Comparison of ENCODE assay signal across 9 cellular contexts in genomic region chr3:179037361-179037760, GRCh38.
A peak's percentile ranks its signal among the peaks of the same experiment; 100 is the strongest.
DNase-seq lines count a peak whose midpoint lies in the region; ATAC-seq and TF ChIP-seq lines count a peak whose summit lies in the region.
"Had no signal": no experiment of that assay in that cellular context is flagged by ENCODE, and none has a peak within 500 bp of the region (broad histone marks: within the 10 kb centered on the region; RNA-seq: fewer than 3 reads in every experiment).

No MANE protein-coding gene starts in this region.

- no peak overlapping the region for H3K4me3 ChIP-seq in RWPE2 (ENCODE audit: severe bottlenecking)

- H3K27ac ChIP-seq in RWPE2 (ENCODE audit: poor library complexity, severe bottlenecking): peak overlapping the region; percentile 50

- no peaks in the 10 kb centered on the region for H3K9me3 Mint-ChIP-seq in activated naive CD4-positive, alpha-beta T cell treated with anti-CD3 and anti-CD28 coated beads, Interleukin-2, amount 50 U/mL, for 24 hours

- H3K36me3 ChIP-seq in RWPE2 (ENCODE audit: low read depth): no peaks in the 10 kb centered on the region

- DNase-seq in AG08396 (ENCODE audit: low spot score) (peak; percentile 76), RWPE2 (ENCODE audit: low spot score) (peak; percentile 77), hepatic stellate cell (ENCODE audit: low spot score) (peak; percentile 84), NCI-H2227 treated with DMSO at 0.1 percent for 48 hours (lab: John Stamatoyannopoulos, UW) (no peak)
- DNase-seq in stimulated activated CD4-positive, alpha-beta T cell treated with anti-CD3 and anti-CD28 coated beads, Interleukin-4, amount 100 ng/mL, for 48 hours (ENCODE audit: low read depth in 2 of 2): peak; percentile 52 to 53
- DNase-seq: stimulated activated naive B cell treated with anti-CD40 and anti-IgM and Interleukin-4, amounts not matched to agents 10 μg/mL and 1 μg/mL and 100 μg/mL, for 72 hours had no signal

- no peak for TF ChIP-seq CTCF in RWPE2 (IDR thresholded peaks at IDR 0.05; ENCODE audit: poor library complexity, severe bottlenecking)

- H3K4me3 Mint-ChIP-seq in activated naive CD4-positive, alpha-beta T cell treated with anti-CD3 and anti-CD28 coated beads, Interleukin-2, amount 50 U/mL, for 24 hours: peak overlapping the region; percentile 53

- no peaks in the 10 kb centered on the region for H3K27me3 ChIP-seq in RWPE2 (ENCODE audit: insufficient read depth, poor library complexity, severe bottlenecking)

- peaks cover 11% of the 10 kb centered on the region for H3K4me1 ChIP-seq in RWPE2 (ENCODE audit: insufficient read depth, poor library complexity, severe bottlenecking)

- H3K27ac Mint-ChIP-seq in activated naive CD4-positive, alpha-beta T cell treated with anti-CD3 and anti-CD28 coated beads, Interleukin-2, amount 50 U/mL, for 24 hours: peak overlapping the region; percentile 69

- peaks cover 9% of the 10 kb centered on the region for H3K36me3 Mint-ChIP-seq in activated naive CD4-positive, alpha-beta T cell treated with anti-CD3 and anti-CD28 coated beads, Interleukin-2, amount 50 U/mL, for 24 hours

- no peaks in the 10 kb centered on the region for H3K9me3 ChIP-seq in RWPE2 (ENCODE audit: severe bottlenecking)

- peaks cover 20% of the 10 kb centered on the region for H3K4me1 Mint-ChIP-seq in activated naive CD4-positive, alpha-beta T cell treated with anti-CD3 and anti-CD28 coated beads, Interleukin-2, amount 50 U/mL, for 24 hours

- H3K27me3 Mint-ChIP-seq in activated naive CD4-positive, alpha-beta T cell treated with anti-CD3 and anti-CD28 coated beads, Interleukin-2, amount 50 U/mL, for 24 hours: no peaks in the 10 kb centered on the region
- H3K27me3 Mint-ChIP-seq: stimulated activated naive B cell treated with anti-CD40 and anti-IgM and Interleukin-4, amounts not matched to agents 10 μg/mL and 1 μg/mL and 100 μg/mL, for 72 hours had no signal

- ATAC-seq in RWPE2 (ENCODE audit: low read depth) (peak; percentile 100), GM21367 (IDR thresholded peaks at IDR 0.05; ENCODE audit: unreplicated experiment) (no peak), HG03159 (IDR thresholded peaks at IDR 0.05; ENCODE audit: unreplicated experiment) (no peak)
